ENCODE assay signal across 25 cellular contexts in the genomic region with DNA sequence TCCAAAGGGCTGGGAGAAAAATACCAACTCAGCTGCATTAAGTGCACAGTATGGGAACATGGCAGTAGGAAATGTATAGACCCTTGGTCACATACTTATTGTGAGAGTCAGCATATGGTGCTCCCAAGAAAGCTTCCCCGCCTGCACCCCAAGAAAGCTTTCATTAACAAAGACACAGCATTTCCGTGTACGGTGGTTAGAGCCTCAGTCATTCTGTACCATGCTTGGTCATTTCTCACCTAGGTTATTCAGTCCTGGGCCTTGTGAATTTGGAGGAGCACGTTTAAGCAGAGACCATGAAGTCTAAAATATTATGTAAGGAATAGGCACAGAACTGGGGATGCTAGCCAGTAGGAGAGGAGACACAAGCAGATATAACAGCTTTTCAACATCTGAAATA. TPM values are rescaled to one million over a fixed set of nuclear protein-coding genes. Genes with fewer than 3 reads are reported as not detected.
A peak's percentile ranks its signal among the peaks of the same experiment; 100 is the strongest.
DNase-seq lines count a peak whose midpoint lies in the region; ATAC-seq, FAIRE-seq and TF ChIP-seq lines count a peak whose summit lies in the region.
"Had no signal": no experiment of that assay in that cellular context is flagged by ENCODE, and none has a peak within 500 bp of the region (broad histone marks: within the 10 kb centered on the region; RNA-seq: fewer than 3 reads in every experiment).

No MANE protein-coding gene starts in this region.

- no peaks in the 10 kb centered on the region for H3K9me1 ChIP-seq in K562 (ENCODE audit: control insufficient read depth, insufficient read depth, low read length)

- TF ChIP-seq RAD21 in HepG2 (CRISPR knock-in tag; IDR thresholded peaks at IDR 0.05) (no peak), K562 (CRISPR knock-in tag; conservative IDR thresholded peaks at IDR 0.05 in 1 of 2, IDR thresholded peaks at IDR 0.05 in 1 of 2) (no peak)

- H3K4me1 ChIP-seq in HepG2 (ENCODE audit: insufficient read depth, low read length) (no peaks in the 10 kb centered on the region), right lobe of liver (no peaks in the 10 kb centered on the region), K562 (replicated peaks in 1 of 2; ENCODE audit: control insufficient read depth in 2 of 2, insufficient read depth in 2 of 2, low read length in 2 of 2) (no peaks in the 10 kb centered on the region)
- no peaks in the 10 kb centered on the region for H3K4me1 ChIP-seq in naive thymus-derived CD4-positive, alpha-beta T cell (ENCODE audit: control insufficient read depth in 2 of 2, insufficient read depth in 2 of 2, low read length in 2 of 2)

- no peaks in the 10 kb centered on the region for H3K27me3 Mint-ChIP-seq in activated CD8-positive, alpha-beta T cell treated with anti-CD3 and anti-CD28 coated beads, Interleukin-2, amount 10 ng/mL, durations not matched to agents 7 days and 5 days (ENCODE audit: low read depth)
- H3K27me3 Mint-ChIP-seq in stimulated activated naive B cell treated with anti-CD40 and anti-IgM and Interleukin-4, amounts not matched to agents 10 μg/mL and 1 μg/mL and 100 μg/mL, for 72 hours: no peaks in the 10 kb centered on the region
- no peaks in the 10 kb centered on the region for H3K27me3 Mint-ChIP-seq in naive thymus-derived CD4-positive, alpha-beta T cell
- H3K27me3 Mint-ChIP-seq: IgD-negative memory B cell had no signal

- no peak overlapping the region for H3K9ac ChIP-seq in HepG2 (ENCODE audit: insufficient read depth, low read depth, low read length)
- H3K9ac ChIP-seq in K562 (ENCODE audit: insufficient read depth in 1 of 2, low read depth in 2 of 2, low read length in 2 of 2): no peak overlapping the region

- H3K4me1 Mint-ChIP-seq in activated CD8-positive, alpha-beta T cell treated with anti-CD3 and anti-CD28 coated beads, Interleukin-2, amount 10 ng/mL, durations not matched to agents 7 days and 5 days (ENCODE audit: low read depth): peaks cover 3% of the 10 kb centered on the region
- peaks cover 2 to 9% of the 10 kb centered on the region in 2 donors for H3K4me1 Mint-ChIP-seq in stimulated activated naive B cell treated with anti-CD40 and anti-IgM and Interleukin-4, amounts not matched to agents 10 μg/mL and 1 μg/mL and 100 μg/mL, for 72 hours
- peaks cover 4 to 35% (median 18%) of the 10 kb centered on the region in 7 donors for H3K4me1 Mint-ChIP-seq in naive thymus-derived CD4-positive, alpha-beta T cell
- H3K4me1 Mint-ChIP-seq: GM23338, IgD-negative memory B cell had no signal

- H3K27ac Mint-ChIP-seq in activated CD8-positive, alpha-beta T cell treated with anti-CD3 and anti-CD28 coated beads, Interleukin-2, amount 10 ng/mL, durations not matched to agents 7 days and 5 days: peak overlapping the region; percentile 41
- H3K27ac Mint-ChIP-seq in stimulated activated naive B cell treated with anti-CD40 and anti-IgM and Interleukin-4, amounts not matched to agents 10 μg/mL and 1 μg/mL and 100 μg/mL, for 72 hours: peak overlapping the region; percentile 31
- peak overlapping the region in 4 of 9 donors; percentile 36 to 76 (median 48) for H3K27ac Mint-ChIP-seq in naive thymus-derived CD4-positive, alpha-beta T cell
- H3K27ac Mint-ChIP-seq: GM23338, IgD-negative memory B cell had no signal

- no peaks in the 10 kb centered on the region for H3K27me3 ChIP-seq in HepG2 (ENCODE audit: control insufficient read depth in 1 of 2, insufficient read depth in 2 of 2, low read length in 2 of 2)
- H3K27me3 ChIP-seq in right lobe of liver: no peaks in the 10 kb centered on the region
- H3K27me3 ChIP-seq in K562 (ENCODE audit: control insufficient read depth in 2 of 2, insufficient read depth in 2 of 2, low read length in 2 of 2): no peaks in the 10 kb centered on the region
- no peaks in the 10 kb centered on the region for H3K27me3 ChIP-seq in naive thymus-derived CD4-positive, alpha-beta T cell (ENCODE audit: control insufficient read depth in 2 of 2, insufficient read depth in 2 of 2, low read length in 2 of 2)

- CTCF ChIA-PET in HepG2 (lab: Yijun Ruan, JAX; ENCODE audit: low intra/inter-chr PET ratio, low total read pairs) (no interaction called here), K562 (lab: Yijun Ruan, JAX; ENCODE audit: low intra/inter-chr PET ratio) (no interaction called here)
- CTCF ChIA-PET in activated CD8-positive, alpha-beta T cell treated with anti-CD3 and anti-CD28 coated beads, Interleukin-2, amount 10 ng/mL, durations not matched to agents 7 days and 5 days (lab: Charles Lee): interaction anchor here (1.3 to 1.4 kb wide), 3 partner anchors 26 to 86 kb away, joined by 3 to 5 read pairs (median 3); no protein-coding TSS in a partner anchor
- CTCF ChIA-PET in naive thymus-derived CD4-positive, alpha-beta T cell (lab: Charles Lee): interaction anchor here (0.6 to 0.8 kb wide), 2 partner anchors 51 to 667 kb away, joined by 3 read pairs; no protein-coding TSS in a partner anchor

- no peak for TF ChIP-seq CTCF in HepG2 (CRISPR knock-in tag; IDR thresholded peaks at IDR 0.05)
- no peak for TF ChIP-seq CTCF in right lobe of liver (IDR thresholded peaks at IDR 0.05)
- TF ChIP-seq CTCF in K562 (IDR thresholded peaks at IDR 0.05 in 2 of 3, conservative IDR thresholded peaks at IDR 0.05 in 1 of 3; ENCODE audit: insufficient read depth in 2 of 3, low read depth in 1 of 3, low read length in 3 of 3): no peak

- H3K36me3 Mint-ChIP-seq in activated CD8-positive, alpha-beta T cell treated with anti-CD3 and anti-CD28 coated beads, Interleukin-2, amount 10 ng/mL, durations not matched to agents 7 days and 5 days (ENCODE audit: low read depth): peaks cover 72% of the 10 kb centered on the region
- H3K36me3 Mint-ChIP-seq in stimulated activated naive B cell treated with anti-CD40 and anti-IgM and Interleukin-4, amounts not matched to agents 10 μg/mL and 1 μg/mL and 100 μg/mL, for 72 hours: peaks cover 29 to 56% of the 10 kb centered on the region in 2 donors
- peaks cover 5 to 76% (median 48%) of the 10 kb centered on the region in 5 donors for H3K36me3 Mint-ChIP-seq in naive thymus-derived CD4-positive, alpha-beta T cell

- TF ChIP-seq POLR2A in HepG2 (IDR thresholded peaks at IDR 0.05; ENCODE audit: insufficient read depth in 1 of 2, low read depth in 2 of 2, low read length in 2 of 2) (no peak), right lobe of liver (IDR thresholded peaks at IDR 0.05) (no peak), K562 (conservative IDR thresholded peaks at IDR 0.05) (no peak)

- ATAC-seq in HepG2 (peak; percentile 22; the same call in 2 of the 3 replicates), right lobe of liver (no peak), K562 (no peak)
- no peak for ATAC-seq in activated CD8-positive, alpha-beta T cell treated with anti-CD3 and anti-CD28 coated beads, Interleukin-2, amount 10 ng/mL, durations not matched to agents 7 days and 5 days
- ATAC-seq in stimulated activated naive B cell treated with anti-CD40 and anti-IgM and Interleukin-4, amounts not matched to agents 10 μg/mL and 1 μg/mL and 100 μg/mL, for 72 hours (replicated peaks): no peak
- no peak for ATAC-seq in naive thymus-derived CD4-positive, alpha-beta T cell
- ATAC-seq: GM23338 had no signal

- intact Hi-C loops in HepG2 (cut with micrococcal nuclease; ENCODE audit: unreplicated experiment): no loop called here
- intact Hi-C loops in right lobe of liver (cut with DNase I): no loop called here
- intact Hi-C loops in K562 (cut with micrococcal nuclease): no loop called here
- intact Hi-C loops in naive thymus-derived CD4-positive, alpha-beta T cell (cut with micrococcal nuclease): loop anchor here in 1 of 2 donors (5.0 kb wide), 1 partner anchor 38 kb away; no protein-coding TSS in a partner anchor

- H3K79me2 ChIP-seq in HepG2 (ENCODE audit: insufficient read depth, low read length): no peaks in the 10 kb centered on the region
- H3K79me2 ChIP-seq in K562 (ENCODE audit: control insufficient read depth, insufficient read depth, low read length): no peaks in the 10 kb centered on the region

- no peak overlapping the region for H2AFZ ChIP-seq in HepG2 (ENCODE audit: low read length)
- no peak overlapping the region for H2AFZ ChIP-seq in K562 (ENCODE audit: low read depth, low read length)
- H2AFZ ChIP-seq: GM23338 had no signal

- H3K27ac ChIP-seq in HepG2 (ENCODE audit: extremely low read length, insufficient read depth, low read length): no peak overlapping the region
- H3K27ac ChIP-seq in right lobe of liver: no peak overlapping the region
- no peak overlapping the region for H3K27ac ChIP-seq in K562 (ENCODE audit: extremely low read depth, low read depth, low read length)
- no peak overlapping the region for H3K27ac ChIP-seq in naive thymus-derived CD4-positive, alpha-beta T cell (ENCODE audit: low read depth, low read length)

- H3K9me3 ChIP-seq in HepG2 (ENCODE audit: low read length) (no peaks in the 10 kb centered on the region), right lobe of liver (no peaks in the 10 kb centered on the region), K562 (replicated peaks; ENCODE audit: control insufficient read depth, insufficient read depth, low read depth, low read length) (no peaks in the 10 kb centered on the region)
- no peaks in the 10 kb centered on the region for H3K9me3 ChIP-seq in naive thymus-derived CD4-positive, alpha-beta T cell (ENCODE audit: control insufficient read depth in 2 of 3, low read length in 3 of 3)

- no peaks in the 10 kb centered on the region for H3K9me3 Mint-ChIP-seq in activated CD8-positive, alpha-beta T cell treated with anti-CD3 and anti-CD28 coated beads, Interleukin-2, amount 10 ng/mL, durations not matched to agents 7 days and 5 days (ENCODE audit: insufficient read depth)
- peaks cover 2 to 3% of the 10 kb centered on the region in 2 donors for H3K9me3 Mint-ChIP-seq in stimulated activated naive B cell treated with anti-CD40 and anti-IgM and Interleukin-4, amounts not matched to agents 10 μg/mL and 1 μg/mL and 100 μg/mL, for 72 hours
- peaks cover 0 to 5% (median 0%) of the 10 kb centered on the region in 11 donors for H3K9me3 Mint-ChIP-seq in naive thymus-derived CD4-positive, alpha-beta T cell
- H3K9me3 Mint-ChIP-seq: GM23338 had no signal

- no TSS peak for BruUV-seq in HepG2 (replicated peaks; lab: Mats Ljungman, UMichigan)
- BruUV-seq in K562 (replicated peaks; lab: Mats Ljungman, UMichigan): no TSS peak

- H4K20me1 ChIP-seq in HepG2 (ENCODE audit: insufficient read depth, low read length) (no peaks in the 10 kb centered on the region), K562 (replicated peaks; ENCODE audit: control insufficient read depth, insufficient read depth, low read length) (no peaks in the 10 kb centered on the region)

- no peak for FAIRE-seq in HepG2 (lab: Jason Lieb, UNC)
- no peak for FAIRE-seq in K562 (lab: Jason Lieb, UNC)
- FAIRE-seq: HTR-8/SVneo had no signal

- peaks cover 22 to 72% of the 10 kb centered on the region in 2 experiments for H3K36me3 ChIP-seq in HepG2 (replicated peaks in 1 of 2; ENCODE audit: control insufficient read depth in 1 of 2, insufficient read depth in 2 of 2, low read length in 2 of 2)
- H3K36me3 ChIP-seq in right lobe of liver: peaks cover 0 to 77% (median 11%) of the 10 kb centered on the region in 4 donors
- peaks cover 79% of the 10 kb centered on the region for H3K36me3 ChIP-seq in K562 (ENCODE audit: control insufficient read depth, insufficient read depth, low read length)
- H3K36me3 ChIP-seq in naive thymus-derived CD4-positive, alpha-beta T cell (ENCODE audit: control insufficient read depth in 2 of 3, insufficient read depth in 3 of 3, low read length in 3 of 3): peaks cover 18 to 56% (median 28%) of the 10 kb centered on the region in 3 experiments

- H3K4me3 Mint-ChIP-seq in activated CD8-positive, alpha-beta T cell treated with anti-CD3 and anti-CD28 coated beads, Interleukin-2, amount 10 ng/mL, durations not matched to agents 7 days and 5 days: no peak overlapping the region
- H3K4me3 Mint-ChIP-seq in stimulated activated naive B cell treated with anti-CD40 and anti-IgM and Interleukin-4, amounts not matched to agents 10 μg/mL and 1 μg/mL and 100 μg/mL, for 72 hours: no peak overlapping the region
- H3K4me3 Mint-ChIP-seq in naive thymus-derived CD4-positive, alpha-beta T cell: no peak overlapping the region
- H3K4me3 Mint-ChIP-seq: GM23338, IgD-negative memory B cell had no signal

- in situ Hi-C loops in HepG2 (cut with HindIII; ENCODE audit: extremely low pct_ligation_motif_present, low pct_unique_long_range_greater_than_20kb): no loop called here
- in situ Hi-C loops in K562 (cut with MboI): no loop called here

- H3K4me2 ChIP-seq in HepG2 (ENCODE audit: low read depth, low read length) (no peak overlapping the region), K562 (ENCODE audit: insufficient read depth, low read length) (no peak overlapping the region)
- H3K4me2 ChIP-seq: GM23338 had no signal

- TF ChIP-seq EP300 in HepG2 (IDR thresholded peaks at IDR 0.05; ENCODE audit: low read depth in 2 of 2, low read length in 2 of 2): no peak
- TF ChIP-seq EP300 in HepG2 (CRISPR knock-in tag; IDR thresholded peaks at IDR 0.05; ENCODE audit: borderline replicate concordance): no peak
- no peak for TF ChIP-seq EP300 in K562 (IDR thresholded peaks at IDR 0.05; ENCODE audit: low read length)

- POLR2A ChIA-PET in HepG2 (lab: Yijun Ruan, JAX): no interaction called here
- POLR2A ChIA-PET in activated CD8-positive, alpha-beta T cell treated with anti-CD3 and anti-CD28 coated beads, Interleukin-2, amount 10 ng/mL, durations not matched to agents 7 days and 5 days (lab: Charles Lee): interaction anchor here (0.7 to 1.2 kb wide), 2 partner anchors 14 to 48 kb away, joined by 3 read pairs; no protein-coding TSS in a partner anchor
- POLR2A ChIA-PET in K562 (lab: Yijun Ruan, JAX): interaction anchor here (0.7 to 2.8 kb wide), 3 partner anchors 8 to 62 kb away, joined by 3 to 8 read pairs (median 3); no protein-coding TSS in a partner anchor
- POLR2A ChIA-PET in naive thymus-derived CD4-positive, alpha-beta T cell (lab: Charles Lee): no interaction called here

- DNase-seq in HepG2 (ENCODE audit: low spot score) (no peak), right lobe of liver (no peak), K562 (ENCODE audit: extremely low read depth in 1 of 4, low spot score in 3 of 4) (no peak), NCI-H2107 treated with DMSO at 0.1 percent for 48 hours (lab: John Stamatoyannopoulos, UW; ENCODE audit: unreplicated experiment) (no peak)
- DNase-seq in activated CD8-positive, alpha-beta T cell treated with anti-CD3 and anti-CD28 coated beads, Interleukin-2, amount 10 ng/mL, durations not matched to agents 7 days and 5 days: no peak
- no peak for DNase-seq in stimulated activated naive B cell treated with anti-CD40 and anti-IgM and Interleukin-4, amounts not matched to agents 10 μg/mL and 1 μg/mL and 100 μg/mL, for 72 hours
- no peak for DNase-seq in naive thymus-derived CD4-positive, alpha-beta T cell
- DNase-seq: ACHN; C1 segment of cervical spinal cord; DMS 273 treated with DMSO at 0.1 percent for 48 hours; DND-41; HCEC 1CT; MM.1S; NCI-H1092; NCI-H1436 treated with DMSO at 0.1 percent for 48 hours; NCI-H2029; NCI-H2171 treated with DMSO at 0.1 percent for 48 hours; NCI-H748 treated with DMSO at 0.1 percent for 48 hours; NK-92 treated with Interleukin-12 subunit alpha and Interleukin-12 subunit beta, amount 100 ng/mL, for 24 hours; Right ventricle myocardium superior had no signal

- H3K4me3 ChIP-seq in HepG2 (replicated peaks in 1 of 3; ENCODE audit: insufficient read depth in 1 of 3, low read depth in 2 of 3, low read length in 3 of 3): no peak overlapping the region
- H3K4me3 ChIP-seq in right lobe of liver: no peak overlapping the region
- no peak overlapping the region for H3K4me3 ChIP-seq in K562
- no peak overlapping the region for H3K4me3 ChIP-seq in naive thymus-derived CD4-positive, alpha-beta T cell (ENCODE audit: low read length)
- H3K4me3 ChIP-seq: GM23338 had no signal

- 98% methylated on average over 4 of the region's 4 CpGs for WGBS in HepG2 (ENCODE audit: low lambda C conversion rate)
- 71% methylated on average over 3 of the region's 4 CpGs for WGBS in right lobe of liver (ENCODE audit: insufficient coverage, low coverage, low lambda C conversion rate, missing lambda C conversion rate)
- WGBS in K562 (ENCODE audit: insufficient coverage, low coverage, missing lambda C conversion rate): 87% methylated on average over 4 of the region's 4 CpGs

RNA-seq across cellular contexts. Expression of a gene that starts 56.1 kb away (rescaled TPM):
- total RNA-seq in HepG2 (2016; rRNA removed; fragmentation: Illumina TruSeq; extraction: Trizol) (17.1 and 21.1 TPM in 2 replicates), right lobe of liver (100 to 1,000 TPM in 1 of 6 experiments, 10 to 100 TPM in 5; 44.8 to 102 (median 57.9) TPM), K562 (2014; rRNA removed) (0.05 TPM in 1 of 2 replicates, not detected in the other), K562 (2014; rRNA removed; fragmentation: Illumina TruSeq; extraction: Trizol) (not detected in 2 replicates), K562 (2015; rRNA removed; fragmentation: Illumina TruSeq; extraction: Trizol) (not detected in 2 replicates), K562 (2021) (0.07 and 0.36 TPM in 2 replicates)
- total RNA-seq in HepG2 (2016; cell fraction: cytosol; rRNA removed; fragmentation: Illumina TruSeq; extraction: Trizol; ENCODE audit: low read depth): 6.8 and 7.6 TPM in 2 replicates
- 14.0 and 20.2 TPM in 2 replicates for total RNA-seq in HepG2 (2016; cell fraction: insoluble cytoplasmic fraction; rRNA removed; fragmentation: Illumina TruSeq; extraction: Trizol)
- 8.4 and 9.8 TPM in 2 replicates for total RNA-seq in HepG2 (2016; cell fraction: membrane; rRNA removed; fragmentation: Illumina TruSeq; extraction: Trizol)
- 30.8 and 33.0 TPM in 2 replicates for total RNA-seq in HepG2 (2016; cell fraction: nucleus; rRNA removed; fragmentation: Illumina TruSeq; extraction: Trizol)
- polyA plus RNA-seq in HepG2 (2011; rRNA removed) (32.4 and 36.3 TPM in 2 replicates), K562 (2011; rRNA removed) (0.09 TPM in 1 of 2 replicates, not detected in the other), K562 (2014; fragmentation: Illumina TruSeq; extraction: Trizol) (not detected in 2 replicates), K562 (2014; fragmentation: Nextera tagmentation; extraction: Ambion mirVana) (under 1 TPM in 1 of 2 experiments, not detected in 1; 0.15 TPM), K562 (2014; rRNA removed) (not detected in 2 replicates)
- 15.3 and 21.4 TPM in 2 replicates for polyA plus RNA-seq in HepG2 (2011; cell fraction: cytosol; rRNA removed)
- polyA plus RNA-seq in HepG2 (2011; cell fraction: nucleus; rRNA removed): 149 and 178 TPM in 2 replicates
- polyA plus RNA-seq in HepG2 (2012): 22.9 and 25.0 TPM in 2 replicates
- 1.9 and 2.0 TPM in 2 replicates for polyA plus RNA-seq in HepG2 (2016; cell fraction: cytosol; fragmentation: Illumina TruSeq; extraction: Trizol; ENCODE audit: low read depth)
- polyA plus RNA-seq in HepG2 (2016; cell fraction: insoluble cytoplasmic fraction; fragmentation: Illumina TruSeq; extraction: Trizol; ENCODE audit: low read depth): 20.9 and 25.3 TPM in 2 replicates
- polyA plus RNA-seq in HepG2 (2016; cell fraction: membrane; fragmentation: Illumina TruSeq; extraction: Trizol; ENCODE audit: low read depth): 6.3 and 6.7 TPM in 2 replicates
- polyA plus RNA-seq in HepG2 (2016; cell fraction: nucleus; fragmentation: Illumina TruSeq; extraction: Trizol; ENCODE audit: insufficient read depth, low read depth): 75.9 and 77.2 TPM in 2 replicates
- 91.8 and 102 TPM in 2 replicates for polyA minus RNA-seq in HepG2 (2011; rRNA and poly(A)+ RNA removed; ENCODE audit: low replicate concordance)
- polyA minus RNA-seq in HepG2 (2011; cell fraction: cytosol; rRNA and poly(A)+ RNA removed): 22.4 and 22.8 TPM in 2 replicates
- 79.8 and 79.9 TPM in 2 replicates for polyA minus RNA-seq in HepG2 (2011; cell fraction: nucleus; rRNA and poly(A)+ RNA removed)
- under 1 TPM in 1 of 2 experiments, not detected in 1; 0.18 TPM for total RNA-seq in activated CD8-positive, alpha-beta T cell treated with anti-CD3 and anti-CD28 coated beads, Interleukin-2, amount 10 ng/mL, durations not matched to agents 7 days and 5 days
- 0.39 TPM in 1 of 2 replicates, not detected in the other for total RNA-seq in K562 (2011; cell fraction: chromatin; rRNA removed; ENCODE audit: low replicate concordance)
- not detected in 2 replicates for total RNA-seq in K562 (2011; cell fraction: nucleolus; rRNA removed)
- total RNA-seq in K562 (2011; cell fraction: nucleoplasm; rRNA removed): not detected in 2 replicates
- polyA plus RNA-seq in K562 (2011; cell fraction: cytosol; rRNA removed): not detected in 2 replicates
- 0.07 TPM in 1 of 2 replicates, not detected in the other for polyA plus RNA-seq in K562 (2011; cell fraction: nucleus; rRNA removed)
- polyA plus RNA-seq in K562 (2012): 0.17 and 0.39 TPM in 2 replicates
- not detected in 2 replicates for polyA minus RNA-seq in K562 (2011; rRNA and poly(A)+ RNA removed)
- polyA minus RNA-seq in K562 (2011; cell fraction: cytosol; rRNA and poly(A)+ RNA removed): 1.3 TPM in 1 of 2 replicates, not detected in the other
- polyA minus RNA-seq in K562 (2011; cell fraction: nucleus; rRNA and poly(A)+ RNA removed): 0.27 TPM in 1 of 2 replicates, not detected in the other
- total RNA-seq in naive thymus-derived CD4-positive, alpha-beta T cell: not detected
- under 1 TPM; 0.11 to 0.29 TPM for polyA plus RNA-seq in naive thymus-derived CD4-positive, alpha-beta T cell
- total RNA-seq: LHCN-M2, OCI-LY7 had no signal

Comparison
In these comparisons a context has a peak if more than half of its experiments do, and no peak if none do; other contexts are left out.
1. RNA of a gene that starts 56.1 kb away (total RNA-seq): 44.8 to 102 TPM in right lobe of liver and 6.8 to 33.0 TPM in HepG2; 0.18 TPM in activated CD8-positive, alpha-beta T cell treated with anti-CD3 and anti-CD28 coated beads, Interleukin-2, amount 10 ng/mL, durations not matched to agents 7 days and 5 days, 0.05 to 0.39 TPM in K562 and not detected in naive thymus-derived CD4-positive, alpha-beta T cell; every median in the first group is over 4 times any median in the second.
2. CTCF ChIA-PET loops: an anchor here in activated CD8-positive, alpha-beta T cell treated with anti-CD3 and anti-CD28 coated beads, Interleukin-2, amount 10 ng/mL, durations not matched to agents 7 days and 5 days (1.3 to 1.4 kb wide) and naive thymus-derived CD4-positive, alpha-beta T cell (0.6 to 0.8 kb wide); none called in HepG2 and K562.
3. POLR2A ChIA-PET loops: an anchor here in activated CD8-positive, alpha-beta T cell treated with anti-CD3 and anti-CD28 coated beads, Interleukin-2, amount 10 ng/mL, durations not matched to agents 7 days and 5 days (0.7 to 1.2 kb wide) and K562 (0.7 to 2.8 kb wide); none called in HepG2 and naive thymus-derived CD4-positive, alpha-beta T cell.